Comparison of ENCODE assay signal across 38 cellular contexts in genomic region chr21:19109694-19110093, GRCh38.
"Had no signal": no experiment of that assay in that cellular context is flagged by ENCODE, and none has a peak within 500 bp of the region (broad histone marks: within the 10 kb centered on the region; RNA-seq: fewer than 3 reads in every experiment).

No MANE protein-coding gene starts in this region.

- H3K9me3 ChIP-seq: ascending aorta had no signal

- H3K27me3 Mint-ChIP-seq: activated CD4-positive, alpha-beta memory T cell treated with anti-CD3 and anti-CD28 coated beads, Interleukin-2, amount 10 ng/mL, durations not matched to agents 7 days and 5 days; activated CD4-positive, alpha-beta T cell treated with anti-CD3 and anti-CD28 coated beads for 36 hours; activated CD4-positive, alpha-beta T cell treated with anti-CD3 and anti-CD28 coated beads, Interleukin-2, amount 10 ng/mL, durations not matched to agents 7 days and 5 days; activated CD8-positive, alpha-beta memory T cell treated with anti-CD3 and anti-CD28 coated beads, Interleukin-2, amount 10 ng/mL, durations not matched to agents 7 days and 5 days; activated naive CD4-positive, alpha-beta T cell treated with anti-CD3 and anti-CD28 coated beads, Interleukin-2, amount 10 ng/mL, durations not matched to agents 7 days and 5 days; activated naive CD4-positive, alpha-beta T cell treated with anti-CD3 and anti-CD28 coated beads, Interleukin-2, amount 50 U/mL, for 24 hours; activated naive CD8-positive, alpha-beta T cell; activated naive CD8-positive, alpha-beta T cell treated with anti-CD3 and anti-CD28 coated beads, Interleukin-2, amount 10 ng/mL, durations not matched to agents 7 days and 5 days; activated naive CD8-positive, alpha-beta T cell treated with anti-CD3 and anti-CD28 coated beads, Interleukin-2, amount 50 U/mL, for 24 hours; activated T-cell treated with anti-CD3 and anti-CD28 coated beads, Interleukin-2, amount 50 U/mL, for 24 hours; brain; central memory CD8-positive, alpha-beta T cell had no signal

- H3K36me3 Mint-ChIP-seq: activated CD8-positive, alpha-beta memory T cell treated with anti-CD3 and anti-CD28 coated beads, Interleukin-2, amount 10 ng/mL, durations not matched to agents 7 days and 5 days; activated naive CD4-positive, alpha-beta T cell treated with anti-CD3 and anti-CD28 coated beads, Interleukin-2, amount 10 ng/mL, durations not matched to agents 7 days and 5 days; activated naive CD4-positive, alpha-beta T cell treated with anti-CD3 and anti-CD28 coated beads, Interleukin-2, amount 50 U/mL, for 24 hours; activated naive CD8-positive, alpha-beta T cell; activated naive CD8-positive, alpha-beta T cell treated with anti-CD3 and anti-CD28 coated beads, Interleukin-2, amount 10 ng/mL, durations not matched to agents 7 days and 5 days; brain; WTC11 had no signal

- DNase-seq: activated CD4-positive, alpha-beta memory T cell treated with anti-CD3 and anti-CD28 coated beads, Interleukin-2, amount 10 ng/mL, durations not matched to agents 7 days and 5 days; activated CD4-positive, alpha-beta T cell treated with anti-CD3 and anti-CD28 coated beads for 1 hour; activated CD4-positive, alpha-beta T cell treated with anti-CD3 and anti-CD28 coated beads for 36 hours; activated CD4-positive, alpha-beta T cell treated with anti-CD3 and anti-CD28 coated beads for 48 hours; activated CD4-positive, alpha-beta T cell treated with anti-CD3 and anti-CD28 coated beads, Interleukin-2, amount 10 ng/mL, durations not matched to agents 7 days and 5 days; activated CD4-positive, alpha-beta T cell treated with anti-CD3 and anti-CD28 coated beads, Interleukin-2, amount 50 U/mL, for 48 hours; activated CD4-positive, CD25-positive, alpha-beta regulatory T cell; activated CD8-positive, alpha-beta memory T cell treated with anti-CD3 and anti-CD28 coated beads for 24 hours; activated CD8-positive, alpha-beta memory T cell treated with anti-CD3 and anti-CD28 coated beads, Interleukin-2, amount 10 ng/mL, durations not matched to agents 7 days and 5 days; activated CD8-positive, alpha-beta memory T cell treated with anti-CD3 and anti-CD28 coated beads, Interleukin-2, amount 50 U/mL, for 48 hours; activated CD8-positive, alpha-beta T cell treated with anti-CD3 and anti-CD28 coated beads, Interleukin-2, amount 10 ng/mL, durations not matched to agents 7 days and 5 days; activated effector memory CD4-positive, alpha-beta T cell treated with Interleukin-2 at 50 U/mL for 16 hours; activated gamma-delta T cell; activated naive CD4-positive, alpha-beta T cell treated with anti-CD3 and anti-CD28 coated beads, Interleukin-2, amount 10 ng/mL, durations not matched to agents 7 days and 5 days; activated naive CD4-positive, alpha-beta T cell treated with Interleukin-2 at 50 U/mL for 16 hours; activated naive CD8-positive, alpha-beta T cell treated with anti-CD3 and anti-CD28 coated beads, Interleukin-2, amount 10 ng/mL, durations not matched to agents 7 days and 5 days; activated naive CD8-positive, alpha-beta T cell treated with anti-CD3 and anti-CD28 coated beads, Interleukin-2, amount 50 U/mL, for 24 hours; activated T-cell treated with anti-CD3 and anti-CD28 coated beads, Interleukin-2, amount 50 U/mL, for 24 hours; activated T-cell treated with anti-CD3 and anti-CD28 coated beads, Interleukin-2, amount 50 U/mL, for 48 hours; amygdala; anterior cingulate cortex; caudate nucleus; cerebellar nuclear complex; T-helper 1 cell; T-helper 2 cell; T-helper 9 cell; WERI-Rb-1 had no signal

- H3K4me1 Mint-ChIP-seq: activated CD4-positive, alpha-beta memory T cell treated with anti-CD3 and anti-CD28 coated beads, Interleukin-2, amount 10 ng/mL, durations not matched to agents 7 days and 5 days; activated CD4-positive, alpha-beta T cell treated with anti-CD3 and anti-CD28 coated beads for 36 hours; activated CD4-positive, alpha-beta T cell treated with anti-CD3 and anti-CD28 coated beads, Interleukin-2, amount 10 ng/mL, durations not matched to agents 7 days and 5 days; activated CD8-positive, alpha-beta memory T cell treated with anti-CD3 and anti-CD28 coated beads, Interleukin-2, amount 10 ng/mL, durations not matched to agents 7 days and 5 days; activated naive CD4-positive, alpha-beta T cell treated with anti-CD3 and anti-CD28 coated beads, Interleukin-2, amount 10 ng/mL, durations not matched to agents 7 days and 5 days; activated naive CD4-positive, alpha-beta T cell treated with anti-CD3 and anti-CD28 coated beads, Interleukin-2, amount 50 U/mL, for 24 hours; activated naive CD8-positive, alpha-beta T cell treated with anti-CD3 and anti-CD28 coated beads, Interleukin-2, amount 10 ng/mL, durations not matched to agents 7 days and 5 days; activated naive CD8-positive, alpha-beta T cell treated with anti-CD3 and anti-CD28 coated beads, Interleukin-2, amount 50 U/mL, for 24 hours; brain; central memory CD8-positive, alpha-beta T cell had no signal

- H3K27ac ChIP-seq: ascending aorta, cardiac muscle cell, WERI-Rb-1 had no signal

- H3K4me3 ChIP-seq: ascending aorta, cardiac muscle cell had no signal

- ATAC-seq: activated CD4-positive, alpha-beta T cell treated with anti-CD3 and anti-CD28 coated beads for 36 hours; activated CD4-positive, CD25-positive, alpha-beta regulatory T cell treated with anti-CD3 and anti-CD28 coated beads, Interleukin-2, amount 50 U/mL, for 24 hours; activated CD8-positive, alpha-beta memory T cell treated with anti-CD3 and anti-CD28 coated beads, Interleukin-2, amount 10 ng/mL, durations not matched to agents 7 days and 5 days; activated CD8-positive, alpha-beta T cell treated with anti-CD3 and anti-CD28 coated beads, Interleukin-2, amount 10 ng/mL, durations not matched to agents 7 days and 5 days; activated naive CD8-positive, alpha-beta T cell treated with anti-CD3 and anti-CD28 coated beads, Interleukin-2, amount 50 U/mL, for 24 hours; WTC11 had no signal

- H3K4me3 Mint-ChIP-seq: activated CD4-positive, alpha-beta memory T cell treated with anti-CD3 and anti-CD28 coated beads, Interleukin-2, amount 10 ng/mL, durations not matched to agents 7 days and 5 days; activated CD4-positive, alpha-beta T cell treated with anti-CD3 and anti-CD28 coated beads for 36 hours; activated CD4-positive, alpha-beta T cell treated with anti-CD3 and anti-CD28 coated beads, Interleukin-2, amount 10 ng/mL, durations not matched to agents 7 days and 5 days; activated CD8-positive, alpha-beta memory T cell treated with anti-CD3 and anti-CD28 coated beads, Interleukin-2, amount 10 ng/mL, durations not matched to agents 7 days and 5 days; activated CD8-positive, alpha-beta T cell treated with anti-CD3 and anti-CD28 coated beads, Interleukin-2, amount 10 ng/mL, durations not matched to agents 7 days and 5 days; activated naive CD4-positive, alpha-beta T cell treated with anti-CD3 and anti-CD28 coated beads, Interleukin-2, amount 10 ng/mL, durations not matched to agents 7 days and 5 days; activated naive CD4-positive, alpha-beta T cell treated with anti-CD3 and anti-CD28 coated beads, Interleukin-2, amount 50 U/mL, for 24 hours; activated naive CD8-positive, alpha-beta T cell; activated naive CD8-positive, alpha-beta T cell treated with anti-CD3 and anti-CD28 coated beads, Interleukin-2, amount 10 ng/mL, durations not matched to agents 7 days and 5 days; activated naive CD8-positive, alpha-beta T cell treated with anti-CD3 and anti-CD28 coated beads, Interleukin-2, amount 50 U/mL, for 24 hours; activated T-cell treated with anti-CD3 and anti-CD28 coated beads, Interleukin-2, amount 50 U/mL, for 24 hours; brain; central memory CD8-positive, alpha-beta T cell; T-helper 1 cell treated with Interleukin-12 subunit alpha and Interleukin-12 subunit beta and Interleukin-4 antibody, amounts not matched to agents 30 μg/mL and 1 μg/mL, for 36 hours; T-helper 2 cell treated with Interferon-gamma antibody and Interleukin-4, amounts not matched to agents 5 μg/mL and 100 μg/mL, for 36 hours; WTC11 had no signal

- H3K27ac Mint-ChIP-seq: activated CD4-positive, alpha-beta memory T cell treated with anti-CD3 and anti-CD28 coated beads, Interleukin-2, amount 10 ng/mL, durations not matched to agents 7 days and 5 days; activated CD4-positive, alpha-beta T cell treated with anti-CD3 and anti-CD28 coated beads for 36 hours; activated CD4-positive, alpha-beta T cell treated with anti-CD3 and anti-CD28 coated beads, Interleukin-2, amount 10 ng/mL, durations not matched to agents 7 days and 5 days; activated CD8-positive, alpha-beta memory T cell treated with anti-CD3 and anti-CD28 coated beads, Interleukin-2, amount 10 ng/mL, durations not matched to agents 7 days and 5 days; activated CD8-positive, alpha-beta T cell treated with anti-CD3 and anti-CD28 coated beads, Interleukin-2, amount 10 ng/mL, durations not matched to agents 7 days and 5 days; activated naive CD4-positive, alpha-beta T cell treated with anti-CD3 and anti-CD28 coated beads, Interleukin-2, amount 10 ng/mL, durations not matched to agents 7 days and 5 days; activated naive CD4-positive, alpha-beta T cell treated with anti-CD3 and anti-CD28 coated beads, Interleukin-2, amount 50 U/mL, for 24 hours; activated naive CD8-positive, alpha-beta T cell; activated naive CD8-positive, alpha-beta T cell treated with anti-CD3 and anti-CD28 coated beads, Interleukin-2, amount 10 ng/mL, durations not matched to agents 7 days and 5 days; activated naive CD8-positive, alpha-beta T cell treated with anti-CD3 and anti-CD28 coated beads, Interleukin-2, amount 50 U/mL, for 24 hours; activated T-cell treated with anti-CD3 and anti-CD28 coated beads, Interleukin-2, amount 50 U/mL, for 24 hours; activated T-helper 2 cell treated with anti-CD3 and anti-CD28 coated beads, Interferon-gamma antibody, Interleukin-2, Interleukin-4, amounts not matched to agents 10 μg/mL and 5 μg/mL and 100 μg/mL, durations not matched to agents 14 hours and 24 hours and 36 hours; brain; T-helper 1 cell treated with Interleukin-12 subunit alpha and Interleukin-12 subunit beta and Interleukin-4 antibody, amounts not matched to agents 30 μg/mL and 1 μg/mL, for 36 hours; T-helper 2 cell treated with Interferon-gamma antibody and Interleukin-4, amounts not matched to agents 5 μg/mL and 100 μg/mL, for 36 hours; WTC11 had no signal

- H3K9me3 Mint-ChIP-seq: central memory CD8-positive, alpha-beta T cell; WTC11 had no signal

- H3K36me3 ChIP-seq: ascending aorta, cardiac muscle cell, WERI-Rb-1 had no signal

- H3K27me3 ChIP-seq: ascending aorta, cardiac muscle cell had no signal

- H3K4me1 ChIP-seq: ascending aorta had no signal
